20 cellular contexts compared by ENCODE assay signal in the genomic region with DNA sequence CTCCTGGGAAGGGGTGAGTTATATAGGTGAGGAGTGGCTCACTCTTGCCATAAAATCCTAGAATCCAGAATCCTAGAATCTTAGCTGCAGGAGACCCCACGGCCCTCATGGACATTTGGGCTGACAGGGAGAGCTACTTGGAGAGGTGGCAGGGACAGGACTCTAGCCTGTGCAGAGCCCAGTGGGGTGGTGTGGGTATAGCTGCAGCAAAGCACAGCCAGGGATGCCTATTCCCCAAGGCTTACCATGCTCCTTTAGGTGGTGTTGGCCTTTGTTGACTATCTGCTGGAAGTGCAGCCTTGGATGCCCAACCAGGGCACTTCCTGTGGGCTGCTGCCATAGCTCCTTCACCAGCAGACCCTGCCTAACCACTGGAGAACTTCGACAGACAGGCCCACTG.
A peak's percentile ranks its signal among the peaks of the same experiment; 100 is the strongest.
DNase-seq lines count a peak whose midpoint lies in the region; ATAC-seq and TF ChIP-seq lines count a peak whose summit lies in the region.
"Had no signal": no experiment of that assay in that cellular context is flagged by ENCODE, and none has a peak within 500 bp of the region (broad histone marks: within the 10 kb centered on the region; RNA-seq: fewer than 3 reads in every experiment).

No MANE protein-coding gene starts in this region.

- WGBS in neuronal stem cell (ENCODE audit: extremely low coverage in 2 of 2, insufficient read length in 2 of 2, insufficient replicate concordance in 1 of 2), 2 donors = no CpG with 5 or more reads among the region's 2 CpGs

- no peak overlapping the region for H2AK5ac ChIP-seq in neuronal stem cell (ENCODE audit: low read depth, low read length)

- H2BK120ac ChIP-seq in neuronal stem cell (ENCODE audit: low read depth, low read length) = no peak overlapping the region

- DNase-seq in Right ventricle myocardium superior (no peak), cardiac septum (ENCODE audit: low spot score) (no peak), NCI-H69 (lab: John Stamatoyannopoulos, UW) (peak; percentile 57), neuronal stem cell (ENCODE audit: low spot score) (no peak), GM20000 (ENCODE audit: low spot score) (no peak)
- DNase-seq: 8988T; ACHN; AML-193; BE2C; C1 segment of cervical spinal cord; Calu3; CD4-positive, alpha-beta memory T cell; COR-L47; DMS79 treated with DMSO at 0.1 percent for 48 hours; GOT3; H7; HCEC 1CT had no signal

- intact Hi-C loops in Right ventricle myocardium superior (cut with DNase I) (no loop called here), cardiac septum (cut with DNase I) (no loop called here)

- H3K23ac ChIP-seq in neuronal stem cell (ENCODE audit: low read depth, low read length, poor library complexity) = peak overlapping the region; percentile 8

- H2BK15ac ChIP-seq in neuronal stem cell (ENCODE audit: low read length) = no peak overlapping the region

- H3K4me3 ChIP-seq in BLaER1 (no peak overlapping the region), neuronal stem cell (ENCODE audit: low read length in 2 of 2) (peak overlapping the region in 1 of 2 donors; percentile 37)
- H3K4me3 ChIP-seq: A549 had no signal

- H3K4me1 ChIP-seq in BLaER1 = peaks cover 8% of the 10 kb centered on the region
- no peaks in the 10 kb centered on the region for H3K4me1 ChIP-seq in neuronal stem cell (ENCODE audit: control insufficient read depth in 2 of 2, insufficient read depth in 1 of 2, low read depth in 1 of 2, low read length in 2 of 2)
- H3K4me1 ChIP-seq: A549, BE2C had no signal

- H2AFZ ChIP-seq in neuronal stem cell (ENCODE audit: low read length) = no peak overlapping the region

- H3K36me3 ChIP-seq in BLaER1 (no peaks in the 10 kb centered on the region), neuronal stem cell (replicated peaks in 1 of 2; ENCODE audit: control insufficient read depth in 2 of 2, insufficient read depth in 2 of 2, low read length in 2 of 2) (no peaks in the 10 kb centered on the region)
- H3K36me3 ChIP-seq: BE2C had no signal

- H3K27me3 ChIP-seq in BLaER1 (no peaks in the 10 kb centered on the region), neuronal stem cell (ENCODE audit: control insufficient read depth in 3 of 3, insufficient read depth in 3 of 3, low read depth in 1 of 3, low read length in 3 of 3) (peaks cover 0 to 3% (median 0%) of the 10 kb centered on the region in 3 experiments)
- H3K27me3 ChIP-seq: BE2C had no signal

- H3K9ac ChIP-seq in BLaER1 (no peak overlapping the region), neuronal stem cell (ENCODE audit: low read depth, low read length, poor library complexity) (peak overlapping the region; percentile 64)

- H3K79me1 ChIP-seq in neuronal stem cell (ENCODE audit: low read depth, low read length) = no peaks in the 10 kb centered on the region

- ATAC-seq in Right ventricle myocardium superior (ENCODE audit: poor library complexity) (peak; percentile 13), GM19395 (IDR thresholded peaks at IDR 0.05; ENCODE audit: unreplicated experiment) (no peak)
- ATAC-seq: A549 had no signal

- H4K20me1 ChIP-seq in BLaER1 = no peaks in the 10 kb centered on the region

- no peak overlapping the region for H3K27ac ChIP-seq in BLaER1
- H3K27ac ChIP-seq in neuronal stem cell (replicated peaks; ENCODE audit: low read length) = no peak overlapping the region
- H3K27ac ChIP-seq: A549 had no signal

- H4K91ac ChIP-seq in neuronal stem cell (ENCODE audit: low read depth, low read length, poor library complexity) = no peak overlapping the region

- no peaks in the 10 kb centered on the region for H3K9me3 ChIP-seq in BLaER1
- no peaks in the 10 kb centered on the region for H3K9me3 ChIP-seq in neuronal stem cell (replicated peaks in 1 of 2; ENCODE audit: control insufficient read depth in 2 of 2, insufficient read depth in 1 of 2, low read depth in 1 of 2, low read length in 2 of 2)
- H3K9me3 ChIP-seq: A549, BE2C had no signal

- H3K4me2 ChIP-seq in BLaER1 (peak overlapping the region; percentile 25), neuronal stem cell (ENCODE audit: insufficient read depth, low read length, poor library complexity, severe bottlenecking) (no peak overlapping the region)
- H3K4me2 ChIP-seq: A549 had no signal

- no peak overlapping the region for H2BK5ac ChIP-seq in neuronal stem cell (ENCODE audit: low read length)

- H3K18ac ChIP-seq in neuronal stem cell (ENCODE audit: low read length) = peak overlapping the region; percentile 23

- no peak overlapping the region for H3K14ac ChIP-seq in neuronal stem cell (ENCODE audit: low read length)

- no peak overlapping the region for H3K4ac ChIP-seq in neuronal stem cell (ENCODE audit: low read length)

- no peak for TF ChIP-seq CTCF in GM20000 (IDR thresholded peaks at IDR 0.05; ENCODE audit: extremely low read depth, missing control alignments)

- no peak overlapping the region for H4K8ac ChIP-seq in neuronal stem cell (ENCODE audit: low read depth, low read length)

- no peak overlapping the region for H2BK12ac ChIP-seq in neuronal stem cell (ENCODE audit: low read length)
